Comparison of ENCODE assay signal across 1 cellular context in the genomic region with DNA sequence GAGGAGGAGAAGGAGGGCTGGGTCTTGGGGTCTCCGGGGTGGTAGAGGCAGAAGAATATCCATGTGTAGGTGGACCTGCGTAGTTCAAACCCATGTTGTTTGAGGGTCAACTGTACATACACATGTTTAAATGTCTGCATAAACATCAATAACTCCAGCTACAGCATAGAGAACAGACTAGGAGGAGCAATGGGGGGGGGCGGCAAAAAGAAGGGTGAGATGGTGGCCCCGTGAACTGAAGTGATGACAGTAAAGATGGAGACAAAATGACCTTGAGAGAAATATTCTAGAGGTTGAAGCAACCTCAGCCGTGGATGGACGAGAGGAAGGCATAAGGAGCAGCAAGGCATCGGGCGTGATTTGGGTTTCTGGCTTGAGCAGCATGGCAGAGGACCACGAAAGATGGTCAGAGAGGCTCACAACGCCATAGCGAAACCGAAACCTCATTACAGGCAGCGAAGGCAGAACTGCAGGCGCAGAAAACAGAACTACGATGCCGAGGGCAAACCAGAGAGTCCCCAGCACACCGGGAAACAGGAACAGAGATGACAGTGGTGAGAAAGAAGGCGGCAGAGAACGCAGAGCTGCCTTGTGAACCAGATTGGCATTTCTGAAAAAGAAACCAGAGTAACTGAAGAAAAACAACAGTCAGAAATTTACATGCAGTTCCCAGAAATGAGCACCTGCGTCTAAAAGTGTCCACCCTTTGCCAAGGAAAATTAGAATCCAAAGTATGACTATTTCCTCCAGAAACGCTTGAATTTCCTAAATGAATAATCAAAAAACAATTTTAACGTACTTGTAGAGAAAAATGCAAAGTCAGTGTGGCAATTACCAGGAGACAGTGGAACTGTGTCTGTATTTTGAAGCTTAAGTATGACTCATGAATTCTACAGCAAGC.
TF ChIP-seq lines count a peak whose summit lies in the region.

No MANE protein-coding gene starts in this region.

TF ChIP-seq in SK-N-SH treated with all-trans-retinoic acid at 6 μM for 48 hours, 23 proteins besides CTCF, POLR2A, EP300 and RAD21 (continued from another document):
- TF ChIP-seq ZC3H10 (CRISPR knock-in tag; IDR thresholded peaks at IDR 0.05) (no peak), RARB (CRISPR knock-in tag; IDR thresholded peaks at IDR 0.05) (no peak), OSR1 (CRISPR knock-in tag; IDR thresholded peaks at IDR 0.05) (no peak), PPARA (CRISPR knock-in tag; IDR thresholded peaks at IDR 0.05; ENCODE audit: borderline replicate concordance) (no peak), CSRNP3 (CRISPR knock-in tag; IDR thresholded peaks at IDR 0.05) (no peak), TOX (CRISPR knock-in tag; IDR thresholded peaks at IDR 0.05; ENCODE audit: borderline replicate concordance) (no peak), SNAI2 (CRISPR knock-in tag; IDR thresholded peaks at IDR 0.05) (no peak), ARNTL (CRISPR knock-in tag; IDR thresholded peaks at IDR 0.05; ENCODE audit: borderline replicate concordance, low read depth) (no peak), ZFP30 (CRISPR knock-in tag; IDR thresholded peaks at IDR 0.05) (no peak), TCF4 (CRISPR knock-in tag; IDR thresholded peaks at IDR 0.05; ENCODE audit: borderline replicate concordance) (no peak)
- TF ChIP-seq, protein P1, sequence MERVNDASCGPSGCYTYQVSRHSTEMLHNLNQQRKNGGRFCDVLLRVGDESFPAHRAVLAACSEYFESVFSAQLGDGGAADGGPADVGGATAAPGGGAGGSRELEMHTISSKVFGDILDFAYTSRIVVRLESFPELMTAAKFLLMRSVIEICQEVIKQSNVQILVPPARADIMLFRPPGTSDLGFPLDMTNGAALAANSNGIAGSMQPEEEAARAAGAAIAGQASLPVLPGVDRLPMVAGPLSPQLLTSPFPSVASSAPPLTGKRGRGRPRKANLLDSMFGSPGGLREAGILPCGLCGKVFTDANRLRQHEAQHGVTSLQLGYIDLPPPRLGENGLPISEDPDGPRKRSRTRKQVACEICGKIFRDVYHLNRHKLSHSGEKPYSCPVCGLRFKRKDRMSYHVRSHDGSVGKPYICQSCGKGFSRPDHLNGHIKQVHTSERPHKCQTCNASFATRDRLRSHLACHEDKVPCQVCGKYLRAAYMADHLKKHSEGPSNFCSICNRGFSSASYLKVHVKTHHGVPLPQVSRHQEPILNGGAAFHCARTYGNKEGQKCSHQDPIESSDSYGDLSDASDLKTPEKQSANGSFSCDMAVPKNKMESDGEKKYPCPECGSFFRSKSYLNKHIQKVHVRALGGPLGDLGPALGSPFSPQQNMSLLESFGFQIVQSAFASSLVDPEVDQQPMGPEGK (CRISPR knock-in tag; IDR thresholded peaks at IDR 0.05; ENCODE audit: borderline replicate concordance): no peak
- TF ChIP-seq, protein P2, sequence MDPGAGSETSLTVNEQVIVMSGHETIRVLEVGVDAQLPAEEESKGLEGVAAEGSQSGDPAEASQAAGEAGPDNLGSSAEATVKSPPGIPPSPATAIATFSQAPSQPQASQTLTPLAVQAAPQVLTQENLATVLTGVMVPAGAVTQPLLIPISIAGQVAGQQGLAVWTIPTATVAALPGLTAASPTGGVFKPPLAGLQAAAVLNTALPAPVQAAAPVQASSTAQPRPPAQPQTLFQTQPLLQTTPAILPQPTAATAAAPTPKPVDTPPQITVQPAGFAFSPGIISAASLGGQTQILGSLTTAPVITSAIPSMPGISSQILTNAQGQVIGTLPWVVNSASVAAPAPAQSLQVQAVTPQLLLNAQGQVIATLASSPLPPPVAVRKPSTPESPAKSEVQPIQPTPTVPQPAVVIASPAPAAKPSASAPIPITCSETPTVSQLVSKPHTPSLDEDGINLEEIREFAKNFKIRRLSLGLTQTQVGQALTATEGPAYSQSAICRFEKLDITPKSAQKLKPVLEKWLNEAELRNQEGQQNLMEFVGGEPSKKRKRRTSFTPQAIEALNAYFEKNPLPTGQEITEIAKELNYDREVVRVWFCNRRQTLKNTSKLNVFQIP (CRISPR knock-in tag; IDR thresholded peaks at IDR 0.05; ENCODE audit: borderline replicate concordance, low read depth): no peak
TF ChIP-seq in SK-N-SH treated with all-trans-retinoic acid at 6 μM for 48 hours: peak in this region for 0.
